Comparison of ENCODE assay signal across 1 cellular context in genomic region chr17:78214016-78214705, GRCh38.
TF ChIP-seq lines count a peak whose summit lies in the region.

BIRC5 (plus strand) TSS chr17:78214253; CDS start chr17:78214317, 64 bp downstream.

TF ChIP-seq in HepG2, 621 proteins besides CTCF, POLR2A, EP300 and RAD21 (continued from another document and continues in another):
- no peak for TF ChIP-seq XRCC5 (optimal IDR thresholded peaks at IDR 0.05; ENCODE audit: low read length)
- TF ChIP-seq SMAD9 (CRISPR knock-in tag; IDR thresholded peaks at IDR 0.05), result no peak
- TF ChIP-seq SSRP1 (CRISPR knock-in tag; IDR thresholded peaks at IDR 0.05), result no peak
- peak; percentile 56; the same call in 1 of the 2 replicates for TF ChIP-seq ZNF766 (CRISPR knock-in tag; IDR thresholded peaks at IDR 0.05; ENCODE audit: borderline replicate concordance)
- peak; percentile 76; the same call in 1 of the 2 replicates for TF ChIP-seq ZNF224 (CRISPR knock-in tag; IDR thresholded peaks at IDR 0.05)
- peak; percentile 91 for TF ChIP-seq PHF8 (CRISPR knock-in tag; IDR thresholded peaks at IDR 0.05)
- peak; percentile 60 for TF ChIP-seq UBTF (CRISPR knock-in tag; IDR thresholded peaks at IDR 0.05)
- TF ChIP-seq SOX6 (IDR thresholded peaks at IDR 0.05), result no peak
- peak; percentile 76 for TF ChIP-seq SOX6 (CRISPR knock-in tag; IDR thresholded peaks at IDR 0.05)
- peak; percentile 50; the same call in 1 of the 2 replicates for TF ChIP-seq NCOA2 (CRISPR knock-in tag; IDR thresholded peaks at IDR 0.05)
- peak; percentile 87; the same call in 1 of the 2 replicates for TF ChIP-seq ZNF280D (CRISPR knock-in tag; IDR thresholded peaks at IDR 0.05)
- peak; percentile 72 for TF ChIP-seq POLR2G (IDR thresholded peaks at IDR 0.05; ENCODE audit: low read depth, low read length)
- TF ChIP-seq SIX1 (CRISPR knock-in tag; IDR thresholded peaks at IDR 0.05; ENCODE audit: borderline replicate concordance), result no peak
- no peak for TF ChIP-seq GTF3A (CRISPR knock-in tag; conservative IDR thresholded peaks at IDR 0.05)
- TF ChIP-seq TBX3 (IDR thresholded peaks at IDR 0.05; ENCODE audit: borderline replicate concordance), result peak; percentile 48; the same call in 1 of the 2 replicates
- peak; percentile 73; the same call in 1 of the 2 replicates for TF ChIP-seq ZNF605 (CRISPR knock-in tag; IDR thresholded peaks at IDR 0.05)
- no peak for TF ChIP-seq PLSCR1 (CRISPR knock-in tag; IDR thresholded peaks at IDR 0.05; ENCODE audit: borderline replicate concordance)
- TF ChIP-seq NFE2 (CRISPR knock-in tag; IDR thresholded peaks at IDR 0.05), result no peak
- TF ChIP-seq ZNF816 (CRISPR knock-in tag; IDR thresholded peaks at IDR 0.05; ENCODE audit: borderline replicate concordance), result no peak; the same call in 1 of the 2 replicates
- peak; percentile 77; the same call in 1 of the 2 replicates for TF ChIP-seq TP53 (CRISPR knock-in tag; conservative IDR thresholded peaks at IDR 0.05)
- TF ChIP-seq PATZ1 (CRISPR knock-in tag; IDR thresholded peaks at IDR 0.05), result peak; percentile 50; the same call in 1 of the 2 replicates
- no peak for TF ChIP-seq ZNF33A (CRISPR knock-in tag; IDR thresholded peaks at IDR 0.05; ENCODE audit: borderline replicate concordance)
- TF ChIP-seq ARID2 (CRISPR knock-in tag; IDR thresholded peaks at IDR 0.05; ENCODE audit: borderline replicate concordance), result peak; percentile 89; the same call in 1 of the 2 replicates
- no peak for TF ChIP-seq ZFP1 (CRISPR knock-in tag; IDR thresholded peaks at IDR 0.05)
- 0 out of 2 replicates have a peak, but pooled peaks have one; percentile 69 for TF ChIP-seq ZNF317 (CRISPR knock-in tag; IDR thresholded peaks at IDR 0.05)
- TF ChIP-seq ZNF563 (CRISPR knock-in tag; IDR thresholded peaks at IDR 0.05), result peak; percentile 77
- peak; percentile 96; the same call in 1 of the 2 replicates for TF ChIP-seq ZNF124 (CRISPR knock-in tag; IDR thresholded peaks at IDR 0.05)
- TF ChIP-seq ZNF558 (CRISPR knock-in tag; IDR thresholded peaks at IDR 0.05; ENCODE audit: borderline replicate concordance), result 0 out of 2 replicates have a peak, but pooled peaks have one; percentile 53
- TF ChIP-seq CBFB (CRISPR knock-in tag; IDR thresholded peaks at IDR 0.05), result peak; percentile 71; the same call in 1 of the 2 replicates
- peak; percentile 69 for TF ChIP-seq ZBTB38 (CRISPR knock-in tag; IDR thresholded peaks at IDR 0.05)
- TF ChIP-seq ETV6 (CRISPR knock-in tag; conservative IDR thresholded peaks at IDR 0.05), result peak; percentile 81
- no peak for TF ChIP-seq HMG20B (CRISPR knock-in tag; conservative IDR thresholded peaks at IDR 0.05)
- TF ChIP-seq CENPT (CRISPR knock-in tag; IDR thresholded peaks at IDR 0.05; ENCODE audit: low read depth), result no peak; the same call in 1 of the 2 replicates
- TF ChIP-seq PAX8 (CRISPR knock-in tag; IDR thresholded peaks at IDR 0.05; ENCODE audit: borderline replicate concordance), result peak; percentile 97
- peak; percentile 92; the same call in 1 of the 2 replicates for TF ChIP-seq EEA1 (CRISPR knock-in tag; IDR thresholded peaks at IDR 0.05; ENCODE audit: borderline replicate concordance)
- no peak for TF ChIP-seq SYNCRIP (IDR thresholded peaks at IDR 0.05; ENCODE audit: insufficient read depth, low read depth, low read length)
- TF ChIP-seq HNRNPL (IDR thresholded peaks at IDR 0.05; ENCODE audit: low read depth, low read length), result peak; percentile 82
- peak; percentile 68; the same call in 1 of the 2 replicates for TF ChIP-seq BRF2 (CRISPR knock-in tag; IDR thresholded peaks at IDR 0.05)
- TF ChIP-seq ZNF572 (CRISPR knock-in tag; IDR thresholded peaks at IDR 0.05), result no peak
- TF ChIP-seq ZBTB21 (CRISPR knock-in tag; IDR thresholded peaks at IDR 0.05), result no peak
- TF ChIP-seq PRDM15 (CRISPR knock-in tag; IDR thresholded peaks at IDR 0.05), result no peak
- no peak for TF ChIP-seq PCBP2 (optimal IDR thresholded peaks at IDR 0.05; ENCODE audit: low read depth, low read length, poor library complexity, severe bottlenecking)
- no peak for TF ChIP-seq SETDB1 (CRISPR knock-in tag; IDR thresholded peaks at IDR 0.05; ENCODE audit: borderline replicate concordance)
- peak; percentile 94; the same call in 1 of the 2 replicates for TF ChIP-seq ATF2 (CRISPR knock-in tag; IDR thresholded peaks at IDR 0.05)
- peak; percentile 36; the same call in 1 of the 2 replicates for TF ChIP-seq RARA (CRISPR knock-in tag; IDR thresholded peaks at IDR 0.05)
- TF ChIP-seq ZNF451 (CRISPR knock-in tag; IDR thresholded peaks at IDR 0.05), result peak; percentile 59; the same call in 1 of the 2 replicates
- TF ChIP-seq ZNF639 (CRISPR knock-in tag; conservative IDR thresholded peaks at IDR 0.05), result peak; percentile 61; the same call in 1 of the 2 replicates
- TF ChIP-seq MAF1 (CRISPR knock-in tag; IDR thresholded peaks at IDR 0.05; ENCODE audit: borderline replicate concordance), result no peak
- no peak for TF ChIP-seq JUNB (CRISPR knock-in tag; IDR thresholded peaks at IDR 0.05; ENCODE audit: borderline replicate concordance)
- peak; percentile 68; the same call in 1 of the 2 replicates for TF ChIP-seq SAFB2 (CRISPR knock-in tag; IDR thresholded peaks at IDR 0.05; ENCODE audit: borderline replicate concordance, low read depth)
